Comparison of ENCODE assay signal across 8 cellular contexts in the genomic region with DNA sequence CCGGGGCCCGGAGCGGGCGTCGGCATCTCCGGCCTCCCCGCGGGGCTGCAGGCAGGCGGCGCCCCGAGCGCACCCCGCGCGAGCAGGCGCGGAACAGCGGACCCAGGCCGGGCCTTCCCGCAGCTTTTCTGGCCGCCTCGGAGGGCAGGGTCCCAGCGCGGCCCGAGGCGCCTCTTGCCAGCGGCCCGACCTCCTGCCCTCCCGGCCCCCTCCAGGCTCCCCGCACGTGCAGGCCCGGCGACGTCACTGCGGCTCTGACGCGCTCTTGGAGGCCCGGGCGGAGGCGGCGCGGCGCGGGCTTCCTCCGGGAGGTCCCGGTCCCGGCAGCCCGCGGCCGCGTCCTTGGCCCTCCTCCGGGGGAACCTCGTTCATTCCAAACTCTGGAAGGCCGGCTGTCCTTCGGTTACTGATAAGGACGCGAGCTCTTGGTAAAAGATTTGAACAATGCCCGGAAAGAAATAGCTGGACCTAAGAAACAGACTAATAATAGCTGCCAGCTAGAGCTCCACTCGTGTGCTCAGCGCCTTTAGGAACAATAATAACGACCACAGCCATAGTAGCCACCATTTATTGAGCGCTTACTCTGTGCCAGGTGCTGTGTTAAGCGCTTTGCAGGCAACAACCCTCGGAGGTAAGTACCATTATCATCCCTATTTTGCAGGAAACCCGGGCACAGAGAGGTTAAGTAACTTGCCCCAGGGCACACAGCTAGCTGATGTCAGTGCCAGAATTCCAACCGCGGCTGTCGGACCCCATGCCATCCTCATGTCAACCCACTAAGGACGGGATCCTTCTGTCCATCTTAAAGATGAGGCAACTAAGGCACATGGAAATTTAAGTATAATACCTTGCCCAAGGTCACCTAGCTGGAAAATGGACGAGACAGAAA. TPM values are rescaled to one million over a fixed set of nuclear protein-coding genes. Genes with fewer than 3 reads are reported as not detected.
DNase-seq lines count a peak whose midpoint lies in the region; ATAC-seq lines count a peak whose summit lies in the region.

No MANE protein-coding gene starts in this region.

- peak; percentile 54 for ATAC-seq in activated CD4-positive, CD25-positive, alpha-beta regulatory T cell treated with anti-CD3 and anti-CD28 coated beads, Interleukin-2, amount 50 U/mL, for 24 hours
- no peak for ATAC-seq in HG03342 (IDR thresholded peaks at IDR 0.05; ENCODE audit: unreplicated experiment)
- no peak for ATAC-seq in HG03460 (IDR thresholded peaks at IDR 0.05; ENCODE audit: unreplicated experiment)

- DNase-seq in DMS114 treated with DMSO at 0.1 percent for 48 hours (lab: John Stamatoyannopoulos, UW; ENCODE audit: unreplicated experiment) = peak; percentile 34
- DNase-seq in LHCN-M2 (ENCODE audit: low read depth) = peak; percentile 63
- DNase-seq in cerebellum (ENCODE audit: low spot score) = peak; percentile 44
- peak; percentile 83 for DNase-seq in left kidney (ENCODE audit: low read depth, low spot score)
- DNase-seq in stimulated activated CD4-positive, alpha-beta T cell treated with anti-CD3 and anti-CD28 coated beads, Interleukin-2, amount 100 ng/mL, for 24 hours = peak; percentile 66 to 77

RNA-seq across cellular contexts. Expression of a gene that starts 39.1 kb away (rescaled TPM):
- total RNA-seq in LHCN-M2 (2014; rRNA removed) = 21.0 and 23.9 TPM in 2 replicates
- 126 TPM for polyA plus RNA-seq in LHCN-M2 (2012)
- 2.4 TPM for total RNA-seq in cerebellum

Comparison
In these comparisons a context has a peak if more than half of its experiments do, and no peak if none do; other contexts are left out.
1. ATAC-seq: peak in activated CD4-positive, CD25-positive, alpha-beta regulatory T cell treated with anti-CD3 and anti-CD28 coated beads, Interleukin-2, amount 50 U/mL, for 24 hours (2 of 2); none in HG03342 (single experiment) and HG03460 (single experiment).
2. Peak in every context shown above with its lines, with median percentiles within 50 percentile points of each other: DNase-seq.